8 cellular contexts compared by ENCODE assay signal in genomic region chr19:4759388-4760284, GRCh38.
A peak's percentile ranks its signal among the peaks of the same experiment; 100 is the strongest.
DNase-seq lines count a peak whose midpoint lies in the region; ATAC-seq and FAIRE-seq lines count a peak whose summit lies in the region.

No MANE protein-coding gene starts in this region.

- peak; percentile 92 for ATAC-seq in memory B cell (ENCODE audit: low read depth)
- no peak for ATAC-seq in GM19452 (IDR thresholded peaks at IDR 0.05; ENCODE audit: unreplicated experiment)

- FAIRE-seq in HTR-8/SVneo (lab: Jason Lieb, UNC) (no peak), endometrium (lab: Jason Lieb, UNC) (peak; percentile 69)

- peaks cover 20% of the 10 kb centered on the region for H3K27me3 Mint-ChIP-seq in memory B cell

- no peaks in the 10 kb centered on the region for H3K36me3 Mint-ChIP-seq in memory B cell

- H3K4me3 Mint-ChIP-seq in memory B cell: peak overlapping the region; percentile 56

- DNase-seq in ELF-1 (ENCODE audit: low read depth, low spot score): peak; percentile 98
- DNase-seq in HTR-8/SVneo (ENCODE audit: insufficient read length, low spot score): peak; percentile 97
- peak; percentile 87 for DNase-seq in NOMO-1 treated with dmso at 0.1 percent for 144 hours (lab: John Stamatoyannopoulos, UW; ENCODE audit: unreplicated experiment)
- peak; percentile 84 for DNase-seq in activated CD8-positive, alpha-beta memory T cell treated with anti-CD3 and anti-CD28 coated beads, Interleukin-2, amount 50 U/mL, for 48 hours
- DNase-seq in memory B cell (ENCODE audit: low spot score in 2 of 2): peak; percentile 51 to 53
- peak in 2 of 3 experiments; percentile 9 to 19 for DNase-seq in stimulated activated CD4-positive, alpha-beta T cell treated with anti-CD3 and anti-CD28 coated beads, TNF-alpha, amount 100 ng/mL, for 4 hours (ENCODE audit: low read depth in 3 of 3)

- H3K4me1 Mint-ChIP-seq in memory B cell: peaks cover 3% of the 10 kb centered on the region

- H3K27ac Mint-ChIP-seq in memory B cell: peak overlapping the region; percentile 55

- no peaks in the 10 kb centered on the region for H3K9me3 Mint-ChIP-seq in memory B cell

Comparison
In these comparisons a context has a peak if more than half of its experiments do, and no peak if none do; other contexts are left out.
1. DNase-seq: peak in every context shown above with its lines; median percentile 98 in ELF-1; 97 in HTR-8/SVneo; 87 in NOMO-1 treated with dmso at 0.1 percent for 144 hours; 84 in activated CD8-positive, alpha-beta memory T cell treated with anti-CD3 and anti-CD28 coated beads, Interleukin-2, amount 50 U/mL, for 48 hours; 52 in memory B cell; 14 in stimulated activated CD4-positive, alpha-beta T cell treated with anti-CD3 and anti-CD28 coated beads, TNF-alpha, amount 100 ng/mL, for 4 hours.